Comparison of ENCODE assay signal across 18 cellular contexts in genomic region chr1:53549781-53550180, GRCh38.
"Had no signal": no experiment of that assay in that cellular context is flagged by ENCODE, and none has a peak within 500 bp of the region (broad histone marks: within the 10 kb centered on the region; RNA-seq: fewer than 3 reads in every experiment).

No MANE protein-coding gene starts in this region.

- ATAC-seq: activated CD8-positive, alpha-beta T cell treated with anti-CD3 and anti-CD28 coated beads, Interleukin-2, amount 10 ng/mL, durations not matched to agents 7 days and 5 days; effector memory CD8-positive, alpha-beta T cell; naive thymus-derived CD8-positive, alpha-beta T cell; WTC11 had no signal

- H3K36me3 ChIP-seq: cardiac muscle cell, stomach, upper lobe of left lung had no signal

- H3K4me1 Mint-ChIP-seq: activated CD4-positive, alpha-beta T cell treated with anti-CD3 and anti-CD28 coated beads, Interleukin-2, amount 10 ng/mL, durations not matched to agents 7 days and 5 days; activated naive CD8-positive, alpha-beta T cell treated with anti-CD3 and anti-CD28 coated beads, Interleukin-2, amount 10 ng/mL, durations not matched to agents 7 days and 5 days had no signal

- H3K9me3 Mint-ChIP-seq: activated CD4-positive, alpha-beta T cell treated with anti-CD3 and anti-CD28 coated beads, Interleukin-2, amount 10 ng/mL, durations not matched to agents 7 days and 5 days; activated naive CD8-positive, alpha-beta T cell treated with anti-CD3 and anti-CD28 coated beads, Interleukin-2, amount 10 ng/mL, durations not matched to agents 7 days and 5 days; effector memory CD8-positive, alpha-beta T cell; naive thymus-derived CD8-positive, alpha-beta T cell; T-helper 2 cell treated with Interferon-gamma antibody and Interleukin-4, amounts not matched to agents 5 μg/mL and 100 μg/mL, for 36 hours; WTC11 had no signal

- FAIRE-seq: TTC549 had no signal

- H3K79me2 ChIP-seq: hepatocyte had no signal

- H3K4me3 ChIP-seq: cardiac muscle cell, hepatocyte, skin epidermis, stomach, testis, upper lobe of left lung had no signal

- H3K27me3 Mint-ChIP-seq: activated CD4-positive, alpha-beta T cell treated with anti-CD3 and anti-CD28 coated beads, Interleukin-2, amount 10 ng/mL, durations not matched to agents 7 days and 5 days had no signal

- H3K9ac ChIP-seq: SK-N-SH had no signal

- H3K27ac Mint-ChIP-seq: activated CD4-positive, alpha-beta T cell treated with anti-CD3 and anti-CD28 coated beads, Interleukin-2, amount 10 ng/mL, durations not matched to agents 7 days and 5 days; activated CD8-positive, alpha-beta T cell treated with anti-CD3 and anti-CD28 coated beads, Interleukin-2, amount 10 ng/mL, durations not matched to agents 7 days and 5 days; activated naive CD8-positive, alpha-beta T cell treated with anti-CD3 and anti-CD28 coated beads, Interleukin-2, amount 10 ng/mL, durations not matched to agents 7 days and 5 days; effector memory CD8-positive, alpha-beta T cell; naive thymus-derived CD8-positive, alpha-beta T cell; T-helper 2 cell treated with Interferon-gamma antibody and Interleukin-4, amounts not matched to agents 5 μg/mL and 100 μg/mL, for 36 hours; WTC11 had no signal

- H3K4me2 ChIP-seq: hepatocyte, SK-N-SH had no signal

- H3K36me3 Mint-ChIP-seq: activated naive CD8-positive, alpha-beta T cell treated with anti-CD3 and anti-CD28 coated beads, Interleukin-2, amount 10 ng/mL, durations not matched to agents 7 days and 5 days; naive thymus-derived CD8-positive, alpha-beta T cell; WTC11 had no signal

- H2AFZ ChIP-seq: hepatocyte had no signal

- H3K27ac ChIP-seq: cardiac muscle cell, hepatocyte, stomach, testis had no signal

- H3K4me3 Mint-ChIP-seq: activated CD4-positive, alpha-beta T cell treated with anti-CD3 and anti-CD28 coated beads, Interleukin-2, amount 10 ng/mL, durations not matched to agents 7 days and 5 days; activated CD8-positive, alpha-beta T cell treated with anti-CD3 and anti-CD28 coated beads, Interleukin-2, amount 10 ng/mL, durations not matched to agents 7 days and 5 days; activated naive CD8-positive, alpha-beta T cell treated with anti-CD3 and anti-CD28 coated beads, Interleukin-2, amount 10 ng/mL, durations not matched to agents 7 days and 5 days; effector memory CD8-positive, alpha-beta T cell; naive thymus-derived CD8-positive, alpha-beta T cell; T-helper 2 cell treated with Interferon-gamma antibody and Interleukin-4, amounts not matched to agents 5 μg/mL and 100 μg/mL, for 36 hours; WTC11 had no signal

- H3K9me3 ChIP-seq: SK-N-SH, stomach, testis, upper lobe of left lung had no signal

- H3K4me1 ChIP-seq: stomach, testis had no signal

- DNase-seq: activated CD4-positive, alpha-beta T cell treated with anti-CD3 and anti-CD28 coated beads, Interleukin-2, amount 10 ng/mL, durations not matched to agents 7 days and 5 days; activated CD8-positive, alpha-beta T cell treated with anti-CD3 and anti-CD28 coated beads, Interleukin-2, amount 10 ng/mL, durations not matched to agents 7 days and 5 days; amygdala; effector memory CD8-positive, alpha-beta T cell; SHP77 treated with DMSO at 0.1 percent for 48 hours; stimulated activated CD4-positive, alpha-beta T cell treated with anti-CD3 and anti-CD28 coated beads, Interleukin-4, amount 100 ng/mL, for 1 hour; stomach; testis; upper lobe of left lung had no signal

- H3K27me3 ChIP-seq: hepatocyte, testis, upper lobe of left lung had no signal
